28 cellular contexts compared by ENCODE assay signal in genomic region chr5:89069591-89069990, GRCh38.
"Had no signal": no experiment of that assay in that cellular context is flagged by ENCODE, and none has a peak within 500 bp of the region (broad histone marks: within the 10 kb centered on the region; RNA-seq: fewer than 3 reads in every experiment).

No MANE protein-coding gene starts in this region.

- H3K36me3 Mint-ChIP-seq: activated naive CD4-positive, alpha-beta T cell treated with anti-CD3 and anti-CD28 coated beads, Interleukin-2, amount 50 U/mL, for 24 hours; activated naive CD8-positive, alpha-beta T cell treated with anti-CD3 and anti-CD28 coated beads, Interleukin-2, amount 10 ng/mL, durations not matched to agents 7 days and 5 days; WTC11 had no signal

- ATAC-seq: activated CD4-positive, alpha-beta T cell treated with anti-CD3 and anti-CD28 coated beads for 36 hours; activated CD4-positive, CD25-positive, alpha-beta regulatory T cell treated with anti-CD3 and anti-CD28 coated beads, Interleukin-2, amount 50 U/mL, for 24 hours; activated CD8-positive, alpha-beta T cell treated with anti-CD3 and anti-CD28 coated beads, Interleukin-2, amount 10 ng/mL, durations not matched to agents 7 days and 5 days; Right ventricle myocardium inferior; WTC11 had no signal

- H3K4me3 Mint-ChIP-seq: activated CD4-positive, alpha-beta T cell treated with anti-CD3 and anti-CD28 coated beads for 36 hours; activated CD4-positive, alpha-beta T cell treated with anti-CD3 and anti-CD28 coated beads, Interleukin-2, amount 10 ng/mL, durations not matched to agents 7 days and 5 days; activated CD8-positive, alpha-beta T cell treated with anti-CD3 and anti-CD28 coated beads, Interleukin-2, amount 10 ng/mL, durations not matched to agents 7 days and 5 days; activated naive CD4-positive, alpha-beta T cell treated with anti-CD3 and anti-CD28 coated beads, Interleukin-2, amount 50 U/mL, for 24 hours; activated naive CD8-positive, alpha-beta T cell treated with anti-CD3 and anti-CD28 coated beads, Interleukin-2, amount 10 ng/mL, durations not matched to agents 7 days and 5 days; activated T-cell treated with anti-CD3 and anti-CD28 coated beads, Interleukin-2, amount 50 U/mL, for 24 hours; T-helper 1 cell treated with Interleukin-12 subunit alpha and Interleukin-12 subunit beta and Interleukin-4 antibody, amounts not matched to agents 30 μg/mL and 1 μg/mL, for 36 hours; T-helper 2 cell treated with Interferon-gamma antibody and Interleukin-4, amounts not matched to agents 5 μg/mL and 100 μg/mL, for 36 hours; WTC11 had no signal

- H3K27ac Mint-ChIP-seq: activated CD4-positive, alpha-beta T cell treated with anti-CD3 and anti-CD28 coated beads for 36 hours; activated CD4-positive, alpha-beta T cell treated with anti-CD3 and anti-CD28 coated beads, Interleukin-2, amount 10 ng/mL, durations not matched to agents 7 days and 5 days; activated CD8-positive, alpha-beta T cell treated with anti-CD3 and anti-CD28 coated beads, Interleukin-2, amount 10 ng/mL, durations not matched to agents 7 days and 5 days; activated naive CD4-positive, alpha-beta T cell treated with anti-CD3 and anti-CD28 coated beads, Interleukin-2, amount 50 U/mL, for 24 hours; activated naive CD8-positive, alpha-beta T cell treated with anti-CD3 and anti-CD28 coated beads, Interleukin-2, amount 10 ng/mL, durations not matched to agents 7 days and 5 days; activated T-cell treated with anti-CD3 and anti-CD28 coated beads, Interleukin-2, amount 50 U/mL, for 24 hours; activated T-helper 2 cell treated with anti-CD3 and anti-CD28 coated beads, Interferon-gamma antibody, Interleukin-2, Interleukin-4, amounts not matched to agents 10 μg/mL and 5 μg/mL and 100 μg/mL, durations not matched to agents 14 hours and 24 hours and 36 hours; T-helper 1 cell treated with Interleukin-12 subunit alpha and Interleukin-12 subunit beta and Interleukin-4 antibody, amounts not matched to agents 30 μg/mL and 1 μg/mL, for 36 hours; T-helper 2 cell treated with Interferon-gamma antibody and Interleukin-4, amounts not matched to agents 5 μg/mL and 100 μg/mL, for 36 hours; WTC11 had no signal

- H3K4me1 Mint-ChIP-seq: activated CD4-positive, alpha-beta T cell treated with anti-CD3 and anti-CD28 coated beads, Interleukin-2, amount 10 ng/mL, durations not matched to agents 7 days and 5 days; activated naive CD4-positive, alpha-beta T cell treated with anti-CD3 and anti-CD28 coated beads, Interleukin-2, amount 50 U/mL, for 24 hours had no signal

- DNase-seq: activated CD4-positive, alpha-beta T cell treated with anti-CD3 and anti-CD28 coated beads for 36 hours; activated CD4-positive, alpha-beta T cell treated with anti-CD3 and anti-CD28 coated beads, Interleukin-2, amount 10 ng/mL, durations not matched to agents 7 days and 5 days; activated CD4-positive, alpha-beta T cell treated with anti-CD3 and anti-CD28 coated beads, Interleukin-2, amount 50 U/mL, for 48 hours; activated CD8-positive, alpha-beta T cell treated with anti-CD3 and anti-CD28 coated beads, Interleukin-2, amount 10 ng/mL, durations not matched to agents 7 days and 5 days; activated gamma-delta T cell; activated naive CD4-positive, alpha-beta T cell treated with Interleukin-2 at 50 U/mL for 16 hours; activated naive CD8-positive, alpha-beta T cell treated with anti-CD3 and anti-CD28 coated beads, Interleukin-2, amount 10 ng/mL, durations not matched to agents 7 days and 5 days; activated T-cell treated with anti-CD3 and anti-CD28 coated beads, Interleukin-2, amount 50 U/mL, for 24 hours; amygdala; cerebellar nuclear complex; NCI-H1048; NCI-H1105 treated with DMSO at 0.1 percent for 48 hours; NCI-H1436; NCI-H1694 treated with DMSO at 0.1 percent for 48 hours; NCI-H2029; NCI-H510A; NCI-H526; NCI-H748 treated with DMSO at 0.1 percent for 48 hours; NK-92 treated with Interleukin-12 subunit alpha and Interleukin-12 subunit beta, amount 100 ng/mL, for 24 hours; PC-9 had no signal

- FAIRE-seq: RCC 7860 had no signal

- H3K9me3 Mint-ChIP-seq: activated CD4-positive, alpha-beta T cell treated with anti-CD3 and anti-CD28 coated beads, Interleukin-2, amount 10 ng/mL, durations not matched to agents 7 days and 5 days; activated naive CD4-positive, alpha-beta T cell treated with anti-CD3 and anti-CD28 coated beads, Interleukin-2, amount 50 U/mL, for 24 hours; activated naive CD8-positive, alpha-beta T cell treated with anti-CD3 and anti-CD28 coated beads, Interleukin-2, amount 10 ng/mL, durations not matched to agents 7 days and 5 days; activated T-cell treated with anti-CD3 and anti-CD28 coated beads, Interleukin-2, amount 50 U/mL, for 24 hours; activated T-helper 2 cell treated with anti-CD3 and anti-CD28 coated beads, Interferon-gamma antibody, Interleukin-2, Interleukin-4, amounts not matched to agents 10 μg/mL and 5 μg/mL and 100 μg/mL, durations not matched to agents 14 hours and 24 hours and 36 hours; T-helper 1 cell treated with Interleukin-12 subunit alpha and Interleukin-12 subunit beta and Interleukin-4 antibody, amounts not matched to agents 30 μg/mL and 1 μg/mL, for 36 hours; T-helper 2 cell treated with Interferon-gamma antibody and Interleukin-4, amounts not matched to agents 5 μg/mL and 100 μg/mL, for 36 hours; WTC11 had no signal

- H3K27me3 Mint-ChIP-seq: activated CD4-positive, alpha-beta T cell treated with anti-CD3 and anti-CD28 coated beads, Interleukin-2, amount 10 ng/mL, durations not matched to agents 7 days and 5 days; activated naive CD4-positive, alpha-beta T cell treated with anti-CD3 and anti-CD28 coated beads, Interleukin-2, amount 50 U/mL, for 24 hours had no signal
